ENCODE assay signal across 1 cellular context in genomic region chr14:54047645-54048308, GRCh38.
TF ChIP-seq lines count a peak whose summit lies in the region.

No MANE protein-coding gene starts in this region.

TF ChIP-seq in HepG2, 621 proteins besides CTCF, POLR2A, EP300 and RAD21 (continued from another document):
- no peak; the same call in 1 of the 2 replicates for TF ChIP-seq ARID4A (CRISPR knock-in tag; IDR thresholded peaks at IDR 0.05; ENCODE audit: borderline replicate concordance)
- peak; percentile 91 for TF ChIP-seq ARID5B (CRISPR knock-in tag; IDR thresholded peaks at IDR 0.05)
- TF ChIP-seq ATF3 (CRISPR knock-in tag; IDR thresholded peaks at IDR 0.05), result 0 out of 2 replicates have a peak, but pooled peaks have one; percentile 42
- TF ChIP-seq MEF2D (CRISPR knock-in tag; IDR thresholded peaks at IDR 0.05), result peak; percentile 75; the same call in 1 of the 2 replicates
- no peak for TF ChIP-seq ZBTB40 (IDR thresholded peaks at IDR 0.05)
- 0 out of 2 replicates have a peak, but pooled peaks have one; percentile 38 for TF ChIP-seq ZBTB40 (CRISPR knock-in tag; IDR thresholded peaks at IDR 0.05)
- peak; percentile 48; the same call in 1 of the 2 replicates for TF ChIP-seq ZNF691 (CRISPR knock-in tag; IDR thresholded peaks at IDR 0.05; ENCODE audit: borderline replicate concordance, low read depth)
- TF ChIP-seq ZNF350 (CRISPR knock-in tag; IDR thresholded peaks at IDR 0.05; ENCODE audit: borderline replicate concordance, low read depth), result 0 out of 2 replicates have a peak, but pooled peaks have one; percentile 14
